ENCODE assay signal across 10 cellular contexts in genomic region chr2:55099878-55100820, GRCh38. TPM values are rescaled to one million over a fixed set of nuclear protein-coding genes. Genes with fewer than 3 reads are reported as not detected.
A peak's percentile ranks its signal among the peaks of the same experiment; 100 is the strongest.
DNase-seq lines count a peak whose midpoint lies in the region; ATAC-seq, FAIRE-seq and TF ChIP-seq lines count a peak whose summit lies in the region.
"Had no signal": no experiment of that assay in that cellular context is flagged by ENCODE, and none has a peak within 500 bp of the region (broad histone marks: within the 10 kb centered on the region; RNA-seq: fewer than 3 reads in every experiment).

No MANE protein-coding gene starts in this region.

- H3K4me1 ChIP-seq in OCI-LY7 (ENCODE audit: insufficient read depth, low read length, poor library complexity, severe bottlenecking): peaks cover 20% of the 10 kb centered on the region
- H3K4me1 ChIP-seq in psoas muscle: peaks cover 39% of the 10 kb centered on the region

- H3K36me3 ChIP-seq in OCI-LY7 (ENCODE audit: insufficient read depth, low read length): no peaks in the 10 kb centered on the region
- H3K36me3 ChIP-seq in psoas muscle (ENCODE audit: insufficient read depth in 1 of 2, low read depth in 1 of 2): no peaks in the 10 kb centered on the region

- POLR2A ChIA-PET in OCI-LY7 (lab: Charles Lee): interaction anchor here (0.6 to 2.0 kb wide), 16 partner anchors 8 to 518 kb away, joined by 3 to 9 read pairs (median 4); partner anchors contain the start of genes PPP4R3B and RTN4

- H3K9me3 ChIP-seq in OCI-LY7 (ENCODE audit: low read length) (no peaks in the 10 kb centered on the region), psoas muscle (no peaks in the 10 kb centered on the region)

- no peaks in the 10 kb centered on the region for H3K9me2 ChIP-seq in OCI-LY7 (ENCODE audit: insufficient read depth, low read length)

- H3K27ac ChIP-seq in OCI-LY7 (ENCODE audit: low read depth, low read length, poor library complexity, severe bottlenecking): peak overlapping the region; percentile 5
- H3K27ac ChIP-seq in psoas muscle: peak overlapping the region; percentile 80

- BruUV-seq in OCI-LY7 (replicated peaks; lab: Mats Ljungman, UMichigan): no TSS peak

- H4K20me1 ChIP-seq in OCI-LY7 (ENCODE audit: insufficient read depth, low read length): no peaks in the 10 kb centered on the region

- ATAC-seq in psoas muscle (peak; percentile 61 to 86 (median 83)), GM18511 (IDR thresholded peaks at IDR 0.05; ENCODE audit: unreplicated experiment) (no peak)

- TF ChIP-seq CTCF in OCI-LY7 (conservative IDR thresholded peaks at IDR 0.05; ENCODE audit: low read length) (no peak), epithelial cell of proximal tubule (conservative IDR thresholded peaks at IDR 0.05; ENCODE audit: low read depth, low read length) (no peak), psoas muscle (IDR thresholded peaks at IDR 0.05) (no peak)

- no peaks in the 10 kb centered on the region for H3K79me2 ChIP-seq in OCI-LY7 (ENCODE audit: insufficient read depth, low read depth, low read length)

- peak overlapping the region; percentile 80 for H2AFZ ChIP-seq in OCI-LY7 (ENCODE audit: low read length)

- peak; percentile 88 for DNase-seq in EH (ENCODE audit: low read depth)
- peak; percentile 52 for DNase-seq in OCI-LY7 (ENCODE audit: low spot score)
- peak; percentile 1 for DNase-seq in epithelial cell of proximal tubule (ENCODE audit: low read depth)
- no peak for DNase-seq in psoas muscle
- DNase-seq in NCI-H1694 treated with DMSO at 0.1 percent for 48 hours (lab: John Stamatoyannopoulos, UW): no peak
- DNase-seq in RCC 7860 (ENCODE audit: low spot score): no peak
- DNase-seq in T-helper 9 cell: no peak

- peak overlapping the region; percentile 17; the same call in 1 of the 2 replicates for H3K4me2 ChIP-seq in OCI-LY7 (ENCODE audit: low read length)

- 14 to 36% (median 18%) methylated on average over 5 of the region's 5 CpGs for WGBS in psoas muscle, 3 donors

- H3K27me3 ChIP-seq in psoas muscle (ENCODE audit: insufficient read depth in 3 of 3, low read length in 2 of 3): no peaks in the 10 kb centered on the region

- H3K4me3 ChIP-seq in OCI-LY7 (ENCODE audit: low read depth, low read length, poor library complexity, severe bottlenecking) (no peak overlapping the region), epithelial cell of proximal tubule (ENCODE audit: low read depth, low read length) (no peak overlapping the region), psoas muscle (peak overlapping the region; percentile 26)

- CTCF ChIA-PET in OCI-LY7 (lab: Charles Lee; ENCODE audit: unreplicated experiment): interaction anchor here (1.0 to 1.1 kb wide), 2 partner anchors 8 to 58 kb away, joined by 3 to 4 read pairs; no protein-coding TSS in a partner anchor

- intact Hi-C loops in OCI-LY7 (cut with micrococcal nuclease; ENCODE audit: unreplicated experiment) (no loop called here), psoas muscle (cut with DNase I) (loop anchor here (5.0 kb wide), 1 partner anchor 48 kb away; the partner anchor contains the start of gene RTN4 (in 2 of the 2))

- no peak for FAIRE-seq in RCC 7860 (lab: Jason Lieb, UNC)
- FAIRE-seq: GM12892, islet of Langerhans had no signal

RNA-seq across cellular contexts. Expression of gene RTN4, which starts 49.9 kb away (rescaled TPM):
- 27.5 and 36.5 TPM in 2 replicates for total RNA-seq in OCI-LY7 (2014; rRNA removed; shearing (Covaris generic))
- 74.1 and 75.2 TPM in 2 replicates for total RNA-seq in OCI-LY7 (2022)
- total RNA-seq in epithelial cell of proximal tubule: 322 and 384 TPM in 2 replicates
- 100 to 1,000 TPM; 235 to 394 (median 302) TPM for total RNA-seq in psoas muscle
- 100 to 1,000 TPM; 168 to 542 (median 289) TPM for polyA plus RNA-seq in psoas muscle

Comparison
In these comparisons a context has a peak if more than half of its experiments do, and no peak if none do; other contexts are left out.
1. DNase-seq: peak in EH (single experiment), OCI-LY7 (single experiment) and epithelial cell of proximal tubule (single experiment); none in psoas muscle (0 of 2), NCI-H1694 treated with DMSO at 0.1 percent for 48 hours (single experiment), RCC 7860 (single experiment) and T-helper 9 cell (single experiment).